In the genomic region with DNA sequence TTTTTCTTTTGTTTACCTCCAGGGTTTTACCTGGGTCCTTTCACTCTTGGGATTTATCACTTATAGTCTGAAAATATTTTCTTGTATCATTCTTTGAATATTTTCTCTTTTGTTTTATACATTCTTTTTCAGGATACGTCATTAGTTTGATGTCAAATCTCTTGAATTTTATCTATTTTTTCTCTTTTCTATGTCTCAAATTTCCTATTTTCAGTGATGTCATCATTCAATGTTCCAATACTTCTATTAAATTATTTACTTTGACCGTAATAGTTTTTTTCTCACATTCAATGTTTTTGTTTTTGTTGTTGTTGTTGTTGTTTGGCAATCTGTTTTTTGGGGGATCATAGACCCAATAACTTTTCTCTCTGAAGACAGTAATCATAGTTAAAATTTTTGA, we compare ENCODE assay signal across 28 cellular contexts.
"Had no signal": no experiment of that assay in that cellular context is flagged by ENCODE, and none has a peak within 500 bp of the region (broad histone marks: within the 10 kb centered on the region; RNA-seq: fewer than 3 reads in every experiment).

No MANE protein-coding gene starts in this region.

- H3K4me1 ChIP-seq: colonic mucosa, esophagus muscularis mucosa, esophagus squamous epithelium, foreskin keratinocyte, gastrocnemius medialis, gastroesophageal sphincter, heart left ventricle, heart right ventricle had no signal

- H3K36me3 ChIP-seq: colonic mucosa, esophagus muscularis mucosa, esophagus squamous epithelium, gastrocnemius medialis, gastroesophageal sphincter, heart left ventricle, heart right ventricle had no signal

- ATAC-seq: effector memory CD8-positive, alpha-beta T cell; esophagus mucosa; foreskin keratinocyte; gastrocnemius medialis; gastroesophageal sphincter; heart left ventricle; heart right ventricle had no signal

- FAIRE-seq: colon, endometrium, endothelial cell of umbilical vein, frontal cortex had no signal

- H3K27ac ChIP-seq: colonic mucosa, coronary artery, dorsolateral prefrontal cortex, epithelial cell of prostate, esophagus muscularis mucosa, esophagus squamous epithelium, foreskin keratinocyte, gastrocnemius medialis, gastroesophageal sphincter, heart left ventricle, heart right ventricle had no signal

- H3K27me3 ChIP-seq: colonic mucosa, dorsolateral prefrontal cortex, esophagus muscularis mucosa, esophagus squamous epithelium, foreskin keratinocyte, gastrocnemius medialis, gastroesophageal sphincter, heart left ventricle, heart right ventricle had no signal

- H3K4me3 ChIP-seq: colonic mucosa, coronary artery, dorsolateral prefrontal cortex, esophagus muscularis mucosa, esophagus squamous epithelium, gastrocnemius medialis, gastroesophageal sphincter, heart left ventricle, heart right ventricle had no signal

- H3K9me3 ChIP-seq: colonic mucosa, esophagus muscularis mucosa, esophagus squamous epithelium, gastrocnemius medialis, gastroesophageal sphincter, heart left ventricle had no signal

- DNase-seq: colonic mucosa; cortex of kidney; dermis blood vessel endothelial cell; dorsolateral prefrontal cortex; effector CD4-positive, alpha-beta T cell; effector CD8-positive, alpha-beta T cell; effector memory CD4-positive, alpha-beta T cell; effector memory CD8-positive, alpha-beta T cell; endodermal cell; erythroblast; esophagus squamous epithelium; foreskin fibroblast; foreskin keratinocyte; foreskin melanocyte; gastrocnemius medialis; glutamatergic neuron; head of caudate nucleus; heart left ventricle; heart right ventricle had no signal
